1 cellular context compared by ENCODE assay signal in genomic region chr9:135480071-135480941, GRCh38.
TF ChIP-seq lines count a peak whose summit lies in the region.

No MANE protein-coding gene starts in this region.

TF ChIP-seq in K562, 482 proteins besides CTCF, POLR2A, EP300 and RAD21 (continued from another document and continues in another):
- TF ChIP-seq CREB3L1 (IDR thresholded peaks at IDR 0.05; ENCODE audit: borderline replicate concordance, low read depth) (no peak), BRD9 (IDR thresholded peaks at IDR 0.05; ENCODE audit: low read depth, partially characterized antibody) (peak; percentile 19), TFE3 (CRISPR knock-in tag; IDR thresholded peaks at IDR 0.05) (no peak), MAFG (tag; conservative IDR thresholded peaks at IDR 0.05) (no peak), SNRNP70 (optimal IDR thresholded peaks at IDR 0.05; ENCODE audit: low read depth, low read length) (no peak), PML (IDR thresholded peaks at IDR 0.05; ENCODE audit: low read length) (no peak), HOXB6 (CRISPR knock-in tag; IDR thresholded peaks at IDR 0.05; ENCODE audit: borderline replicate concordance) (no peak), UBTF (IDR thresholded peaks at IDR 0.05; ENCODE audit: borderline replicate concordance in 1 of 2, low read depth in 2 of 2, low read length in 2 of 2) (peak; percentile 21 to 41; a peak in 1 of 4 replicates), ZNF134 (CRISPR knock-in tag; conservative IDR thresholded peaks at IDR 0.05) (no peak), MGA (IDR thresholded peaks at IDR 0.05) (no peak), KLF16 (IDR thresholded peaks at IDR 0.05) (no peak), ESRRA (IDR thresholded peaks at IDR 0.05; ENCODE audit: borderline replicate concordance, low read depth) (no peak), TSHZ1 (CRISPR knock-in tag; IDR thresholded peaks at IDR 0.05) (no peak), DEAF1 (CRISPR knock-in tag; IDR thresholded peaks at IDR 0.05) (no peak), ZFX (CRISPR knock-in tag; IDR thresholded peaks at IDR 0.05) (peak; percentile 57), RBM25 (IDR thresholded peaks at IDR 0.05; ENCODE audit: low read depth, low read length, severe bottlenecking) (no peak), TAF9B (IDR thresholded peaks at IDR 0.05; ENCODE audit: partially characterized antibody) (no peak), MAZ (CRISPR knock-in tag; conservative IDR thresholded peaks at IDR 0.05 in 1 of 2, IDR thresholded peaks at IDR 0.05 in 1 of 2) (peak; percentile 48 to 66; a peak in 2 of 4 replicates), TAF7 (tag; IDR thresholded peaks at IDR 0.05) (no peak), ZNF354B (CRISPR knock-in tag; IDR thresholded peaks at IDR 0.05) (no peak), ZNF41 (CRISPR knock-in tag; conservative IDR thresholded peaks at IDR 0.05) (no peak), GATAD2B (IDR thresholded peaks at IDR 0.05; ENCODE audit: borderline replicate concordance) (peak; percentile 42; the same call in 1 of the 2 replicates), RBFOX2 (IDR thresholded peaks at IDR 0.05; ENCODE audit: low read depth, low read length) (peak; percentile 78), TEAD1 (CRISPR knock-in tag; IDR thresholded peaks at IDR 0.05) (no peak), ZNF740 (CRISPR knock-in tag; IDR thresholded peaks at IDR 0.05) (0 out of 2 replicates have a peak, but pooled peaks have one; percentile 22), ZNF740 (tag; IDR thresholded peaks at IDR 0.05) (no peak), DACH1 (IDR thresholded peaks at IDR 0.05; ENCODE audit: partially characterized antibody) (no peak), TFAM (CRISPR knock-in tag; conservative IDR thresholded peaks at IDR 0.05) (no peak), HNRNPK (IDR thresholded peaks at IDR 0.05; ENCODE audit: low read depth, low read length, poor library complexity, severe bottlenecking) (no peak), TAF1 (IDR thresholded peaks at IDR 0.05; ENCODE audit: control insufficient read depth, extremely low read depth, insufficient read depth, low read length, severe bottlenecking) (peak; percentile 54), ZNF639 (CRISPR knock-in tag; conservative IDR thresholded peaks at IDR 0.05 in 1 of 2, IDR thresholded peaks at IDR 0.05 in 1 of 2) (no peak), ADNP (tag; IDR thresholded peaks at IDR 0.05) (no peak), NCOR1 (IDR thresholded peaks at IDR 0.05) (no peak)
